ENCODE assay signal across 8 cellular contexts in genomic region chr21:33478858-33479678, GRCh38. TPM values are rescaled to one million over a fixed set of nuclear protein-coding genes. Genes with fewer than 3 reads are reported as not detected.
DNase-seq lines count a peak whose midpoint lies in the region; ATAC-seq and TF ChIP-seq lines count a peak whose summit lies in the region.

No MANE protein-coding gene starts in this region.

- H3K4me3 Mint-ChIP-seq in activated naive CD8-positive, alpha-beta T cell treated with anti-CD3 and anti-CD28 coated beads, Interleukin-2, amount 10 ng/mL, durations not matched to agents 7 days and 5 days: peak overlapping the region; percentile 96
- peak overlapping the region; percentile 83 for H3K4me3 Mint-ChIP-seq in progenitor cell of endocrine pancreas (ENCODE audit: low read depth)

- H3K4me1 ChIP-seq in BLaER1 (peaks cover 15% of the 10 kb centered on the region), heart right ventricle (peaks cover 0 to 31% (median 16%) of the 10 kb centered on the region in 9 donors)

- H3K9me3 ChIP-seq in BLaER1 (no peaks in the 10 kb centered on the region), heart right ventricle (no peaks in the 10 kb centered on the region)

- DNase-seq in GM19240 (ENCODE audit: insufficient read length, low spot score) (peak; percentile 10), SK-MEL-5 (ENCODE audit: low read depth, low spot score) (peak; percentile 17), heart right ventricle (peak; percentile 7 to 31), progenitor cell of endocrine pancreas (ENCODE audit: low spot score, unreplicated experiment) (peak; percentile 26), COR-L47 (lab: John Stamatoyannopoulos, UW) (no peak)
- peak; percentile 54 for DNase-seq in activated naive CD8-positive, alpha-beta T cell treated with anti-CD3 and anti-CD28 coated beads, Interleukin-2, amount 10 ng/mL, durations not matched to agents 7 days and 5 days

- H3K36me3 ChIP-seq in BLaER1: peaks cover 5% of the 10 kb centered on the region; the same call in 1 of the 2 replicates
- H3K36me3 ChIP-seq in heart right ventricle: peaks cover 0 to 4% (median 0%) of the 10 kb centered on the region in 9 donors

- H4K20me1 ChIP-seq in BLaER1: peaks cover 6% of the 10 kb centered on the region; the same call in 1 of the 2 replicates

- H3K4me1 Mint-ChIP-seq in activated naive CD8-positive, alpha-beta T cell treated with anti-CD3 and anti-CD28 coated beads, Interleukin-2, amount 10 ng/mL, durations not matched to agents 7 days and 5 days: peaks cover 18% of the 10 kb centered on the region
- peaks cover 7% of the 10 kb centered on the region for H3K4me1 Mint-ChIP-seq in progenitor cell of endocrine pancreas (ENCODE audit: low read depth)

- H3K27ac ChIP-seq in BLaER1: peak overlapping the region; percentile 88
- peak overlapping the region; percentile 95 to 99 (median 98) for H3K27ac ChIP-seq in heart right ventricle

- H3K9ac ChIP-seq in BLaER1: peak overlapping the region; percentile 91

- H3K4me2 ChIP-seq in BLaER1: peak overlapping the region; percentile 90

- in situ Hi-C loops in SK-MEL-5 (cut with HindIII; ENCODE audit: low pct_unique_long_range_greater_than_20kb, low sequenced_read_pairs): no loop called here

- ATAC-seq in HG03442 (IDR thresholded peaks at IDR 0.05; ENCODE audit: unreplicated experiment) (peak; percentile 21), heart right ventricle (peak in 7 of 8 donors; percentile 0 to 39 (median 17))
- ATAC-seq in activated naive CD8-positive, alpha-beta T cell treated with anti-CD3 and anti-CD28 coated beads, Interleukin-2, amount 10 ng/mL, durations not matched to agents 7 days and 5 days (ENCODE audit: low read depth): peak; percentile 16

- peak overlapping the region; percentile 87 for H3K27ac Mint-ChIP-seq in activated naive CD8-positive, alpha-beta T cell treated with anti-CD3 and anti-CD28 coated beads, Interleukin-2, amount 10 ng/mL, durations not matched to agents 7 days and 5 days
- peak overlapping the region; percentile 95 for H3K27ac Mint-ChIP-seq in progenitor cell of endocrine pancreas

- TF ChIP-seq CTCF in heart right ventricle (IDR thresholded peaks at IDR 0.05) (peak in 3 of 9 donors; percentile 18 to 36 (median 23)), progenitor cell of endocrine pancreas (IDR thresholded peaks at IDR 0.05; ENCODE audit: unreplicated experiment) (no peak)

- H3K4me3 ChIP-seq in BLaER1: peak overlapping the region; percentile 92
- H3K4me3 ChIP-seq in heart right ventricle: peak overlapping the region; percentile 91 to 99 (median 95)

- no peaks in the 10 kb centered on the region for H3K27me3 ChIP-seq in BLaER1
- no peaks in the 10 kb centered on the region for H3K27me3 ChIP-seq in heart right ventricle

- 0 to 1% methylated on average over 58 to 69 of the region's 69 CpGs for WGBS in heart right ventricle, 2 donors

- intact Hi-C loops in heart right ventricle (cut with DNase I): loop anchor here in 2 of 10 donors (2.0 to 5.0 kb wide), 2 partner anchors 63 to 64 kb away; partner anchors contain the start of genes GART (in 2 of the 2) and SON (in 2 of the 2)

- H3K27me3 Mint-ChIP-seq in activated naive CD8-positive, alpha-beta T cell treated with anti-CD3 and anti-CD28 coated beads, Interleukin-2, amount 10 ng/mL, durations not matched to agents 7 days and 5 days: peaks cover 2% of the 10 kb centered on the region
- no peaks in the 10 kb centered on the region for H3K27me3 Mint-ChIP-seq in progenitor cell of endocrine pancreas

- H3K36me3 Mint-ChIP-seq in activated naive CD8-positive, alpha-beta T cell treated with anti-CD3 and anti-CD28 coated beads, Interleukin-2, amount 10 ng/mL, durations not matched to agents 7 days and 5 days: no peaks in the 10 kb centered on the region
- no peaks in the 10 kb centered on the region for H3K36me3 Mint-ChIP-seq in progenitor cell of endocrine pancreas (ENCODE audit: insufficient read depth)

- POLR2A ChIA-PET in activated naive CD8-positive, alpha-beta T cell treated with anti-CD3 and anti-CD28 coated beads, Interleukin-2, amount 10 ng/mL, durations not matched to agents 7 days and 5 days (lab: Charles Lee): interaction anchor here (0.5 to 4.0 kb wide), 16 partner anchors 11 to 708 kb away, joined by 3 to 95 read pairs (median 5); partner anchors contain the start of genes CRYZL1, DNAJC28, DONSON and GART

- no peaks in the 10 kb centered on the region for H3K9me3 Mint-ChIP-seq in activated naive CD8-positive, alpha-beta T cell treated with anti-CD3 and anti-CD28 coated beads, Interleukin-2, amount 10 ng/mL, durations not matched to agents 7 days and 5 days
- no peaks in the 10 kb centered on the region for H3K9me3 Mint-ChIP-seq in progenitor cell of endocrine pancreas (ENCODE audit: low read depth)

RNA-seq across cellular contexts. Expression of gene TMEM50B, which starts 0.7 kb away (rescaled TPM):
- total RNA-seq in SK-MEL-5 (2014; rRNA removed; shearing (Covaris generic)): 32.1 and 32.7 TPM in 2 replicates
- polyA plus RNA-seq in SK-MEL-5 (2015; cell fraction: cytosol; rRNA removed): 22.3 and 23.5 TPM in 2 replicates
- polyA plus RNA-seq in SK-MEL-5 (2015; cell fraction: nucleus; rRNA removed): 88.0 and 96.5 TPM in 2 replicates
- total RNA-seq in activated naive CD8-positive, alpha-beta T cell treated with anti-CD3 and anti-CD28 coated beads, Interleukin-2, amount 10 ng/mL, durations not matched to agents 7 days and 5 days: 10 to 100 TPM; 72.6 to 80.3 TPM
- total RNA-seq in heart right ventricle (10 to 100 TPM; 26.7 to 40.7 (median 29.6) TPM), progenitor cell of endocrine pancreas (39.4 and 39.9 TPM in 2 replicates)
- 10 to 100 TPM; 43.3 to 71.4 TPM for polyA plus RNA-seq in heart right ventricle

RNA-seq across cellular contexts. Expression of gene DNAJC28, which starts 12.4 kb away (rescaled TPM):
- total RNA-seq in SK-MEL-5 (2014; rRNA removed; shearing (Covaris generic)): 0.64 and 1.1 TPM in 2 replicates
- 0.93 and 2.2 TPM in 2 replicates for polyA plus RNA-seq in SK-MEL-5 (2015; cell fraction: cytosol; rRNA removed)
- 0.37 and 3.7 TPM in 2 replicates for polyA plus RNA-seq in SK-MEL-5 (2015; cell fraction: nucleus; rRNA removed)
- total RNA-seq in activated naive CD8-positive, alpha-beta T cell treated with anti-CD3 and anti-CD28 coated beads, Interleukin-2, amount 10 ng/mL, durations not matched to agents 7 days and 5 days: 1 to 10 TPM; 1.2 to 1.5 TPM
- total RNA-seq in heart right ventricle (10 to 100 TPM in 1 of 10 donors, 1 to 10 TPM in 9; 4.5 to 10.1 (median 6.9) TPM), progenitor cell of endocrine pancreas (4.9 and 5.5 TPM in 2 replicates)
- 1 to 10 TPM; 2.2 to 4.2 TPM for polyA plus RNA-seq in heart right ventricle
